Comparison of ENCODE assay signal across 18 cellular contexts in genomic region chr6:35481215-35481614, GRCh38. TPM values are rescaled to one million over a fixed set of nuclear protein-coding genes. Genes with fewer than 3 reads are reported as not detected.
A peak's percentile ranks its signal among the peaks of the same experiment; 100 is the strongest.
DNase-seq lines count a peak whose midpoint lies in the region; ATAC-seq and TF ChIP-seq lines count a peak whose summit lies in the region.
"Had no signal": no experiment of that assay in that cellular context is flagged by ENCODE, and none has a peak within 500 bp of the region (broad histone marks: within the 10 kb centered on the region; RNA-seq: fewer than 3 reads in every experiment).

No MANE protein-coding gene starts in this region.

- CTCF ChIA-PET in WTC11 (lab: Charles Lee) = interaction anchor here (0.8 to 1.3 kb wide), 3 partner anchors 8 to 139 kb away, joined by 3 to 4 read pairs (median 4); partner anchors contain the start of gene PPARD

- TF ChIP-seq EP300 in gastroesophageal sphincter (IDR thresholded peaks at IDR 0.05) = no peak

- no peaks in the 10 kb centered on the region for H3K9me3 ChIP-seq in gastroesophageal sphincter

- H3K4me1 ChIP-seq in gastroesophageal sphincter = peaks cover 3 to 55% (median 12%) of the 10 kb centered on the region in 3 donors

- no peak overlapping the region for H3K4me3 ChIP-seq in gastroesophageal sphincter
- H3K4me3 ChIP-seq: GM23248, SK-N-MC had no signal

- no peak for TF ChIP-seq CTCF in WTC11 (IDR thresholded peaks at IDR 0.05)
- no peak for TF ChIP-seq CTCF in gastroesophageal sphincter (IDR thresholded peaks at IDR 0.05)
- TF ChIP-seq CTCF in progenitor cell of endocrine pancreas (IDR thresholded peaks at IDR 0.05; ENCODE audit: unreplicated experiment) = no peak

- H3K36me3 ChIP-seq in gastroesophageal sphincter = peaks cover 0 to 80% of the 10 kb centered on the region in 2 donors

- H3K4me1 Mint-ChIP-seq in WTC11 (peaks cover 19% of the 10 kb centered on the region), progenitor cell of endocrine pancreas (ENCODE audit: low read depth) (peaks cover 13% of the 10 kb centered on the region)
- H3K4me1 Mint-ChIP-seq: B cell had no signal

- H3K9me3 Mint-ChIP-seq in WTC11 = no peaks in the 10 kb centered on the region
- no peaks in the 10 kb centered on the region for H3K9me3 Mint-ChIP-seq in progenitor cell of endocrine pancreas (ENCODE audit: low read depth)
- H3K9me3 Mint-ChIP-seq: CD8-positive, alpha-beta T cell had no signal

- H3K36me3 Mint-ChIP-seq in WTC11 (peaks cover 21% of the 10 kb centered on the region), progenitor cell of endocrine pancreas (ENCODE audit: insufficient read depth) (peaks cover 15% of the 10 kb centered on the region)
- H3K36me3 Mint-ChIP-seq: CD8-positive, alpha-beta T cell had no signal

- H3K27ac Mint-ChIP-seq in WTC11 = peak overlapping the region; percentile 63; the same call in 1 of the 2 replicates
- peak overlapping the region; percentile 40 for H3K27ac Mint-ChIP-seq in progenitor cell of endocrine pancreas
- H3K27ac Mint-ChIP-seq: B cell; CD8-positive, alpha-beta T cell had no signal

- H3K4me3 Mint-ChIP-seq in WTC11 (no peak overlapping the region), progenitor cell of endocrine pancreas (ENCODE audit: low read depth) (no peak overlapping the region)
- H3K4me3 Mint-ChIP-seq: B cell; CD8-positive, alpha-beta T cell had no signal

- TF ChIP-seq POLR2A in gastroesophageal sphincter (IDR thresholded peaks at IDR 0.05) = no peak

- H3K27ac ChIP-seq in gastroesophageal sphincter = peak overlapping the region in 3 of 4 donors; percentile 64 to 100 (median 99)
- H3K27ac ChIP-seq: GM23248, SK-N-MC had no signal

- DNase-seq in WTC11 (ENCODE audit: low spot score) (no peak), progenitor cell of endocrine pancreas (ENCODE audit: low spot score, unreplicated experiment) (no peak), NCI-H128 (lab: John Stamatoyannopoulos, UW; ENCODE audit: unreplicated experiment) (no peak), HuH-7.5 (ENCODE audit: low spot score) (no peak), OCI-M1 (lab: John Stamatoyannopoulos, UW) (no peak)
- DNase-seq: CD8-positive, alpha-beta T cell; DMS79 treated with DMSO at 0.1 percent for 48 hours; GDM1; GM23248; KBM-7; NCI-H1092; NCI-H1694 treated with DMSO at 0.1 percent for 48 hours; NCI-H69; PC-3 had no signal

- H3K27me3 Mint-ChIP-seq in WTC11 (ENCODE audit: low read depth) = no peaks in the 10 kb centered on the region
- H3K27me3 Mint-ChIP-seq in progenitor cell of endocrine pancreas = no peaks in the 10 kb centered on the region
- H3K27me3 Mint-ChIP-seq: B cell had no signal

- H3K27me3 ChIP-seq in gastroesophageal sphincter = no peaks in the 10 kb centered on the region

- no peak for ATAC-seq in WTC11
- ATAC-seq in gastroesophageal sphincter = no peak
- ATAC-seq: CD8-positive, alpha-beta T cell; PC-3 had no signal

- 59 to 60% methylated on average over 5 to 8 of the region's 8 CpGs for WGBS in gastroesophageal sphincter (ENCODE audit: low coverage in 1 of 2), 2 donors

- POLR2A ChIA-PET in WTC11 (lab: Charles Lee) = interaction anchor here (0.6 to 1.8 kb wide), 4 partner anchors 8 to 48 kb away, joined by 3 to 5 read pairs (median 3); no protein-coding TSS in a partner anchor

TF ChIP-seq in WTC11, 78 proteins besides CTCF, POLR2A, EP300 and RAD21:
- TF ChIP-seq USF2 (CRISPR knock-in tag; IDR thresholded peaks at IDR 0.05) = no peak
- TF ChIP-seq ERG (CRISPR knock-in tag; IDR thresholded peaks at IDR 0.05) = no peak
- TF ChIP-seq E2F5 (CRISPR knock-in tag; IDR thresholded peaks at IDR 0.05) = no peak

RNA-seq across cellular contexts. Expression of gene RPL10A, which starts 13.0 kb away (rescaled TPM):
- 1,829 to 2,044 TPM (median 2,031 TPM) in 3 replicates for total RNA-seq in WTC11 (2021)
- total RNA-seq in gastroesophageal sphincter = 1,000 to 10,000 TPM in 3 of 4 donors, 100 to 1,000 TPM in 1; 870 to 1,936 (median 1,411) TPM
- 1,416 and 1,451 TPM in 2 replicates for total RNA-seq in progenitor cell of endocrine pancreas

RNA-seq across cellular contexts. Expression of gene TEAD3, which starts 15.7 kb away (rescaled TPM):
- 32.0 to 34.3 TPM (median 33.9 TPM) in 3 replicates for total RNA-seq in WTC11 (2021)
- total RNA-seq in gastroesophageal sphincter = 100 to 1,000 TPM in 1 of 4 donors, 10 to 100 TPM in 3; 58.3 to 122 (median 72.5) TPM
- total RNA-seq in progenitor cell of endocrine pancreas = 42.5 and 43.4 TPM in 2 replicates
- total RNA-seq: CD8-positive, alpha-beta T cell had no signal

RNA-seq across cellular contexts. Expression of gene FANCE, which starts 29.1 kb away (rescaled TPM):
- total RNA-seq in WTC11 (2021) (15.7 to 22.3 TPM (median 17.6 TPM) in 3 replicates), gastroesophageal sphincter (1 to 10 TPM; 2.6 to 5.0 (median 3.8) TPM), progenitor cell of endocrine pancreas (9.3 and 10.6 TPM in 2 replicates)

RNA-seq across cellular contexts. Expression of gene TULP1, which starts 31.5 kb away (rescaled TPM):
- 2.9 to 4.3 TPM (median 3.4 TPM) in 3 replicates for total RNA-seq in WTC11 (2021)
- total RNA-seq in gastroesophageal sphincter = under 1 TPM in 1 of 4 donors, not detected in 3; 0.89 TPM
- 0.22 TPM in 2 replicates for total RNA-seq in progenitor cell of endocrine pancreas
- total RNA-seq: B cell; CD8-positive, alpha-beta T cell; GM23248; HT1080; PC-3 had no signal
